Comparison of ENCODE assay signal across 8 cellular contexts in genomic region chr14:67622675-67623074, GRCh38. TPM values are rescaled to one million over a fixed set of nuclear protein-coding genes. Genes with fewer than 3 reads are reported as not detected.
A peak's percentile ranks its signal among the peaks of the same experiment; 100 is the strongest.
DNase-seq lines count a peak whose midpoint lies in the region; ATAC-seq and TF ChIP-seq lines count a peak whose summit lies in the region.

No MANE protein-coding gene starts in this region.

- no peaks in the 10 kb centered on the region for H3K27me3 ChIP-seq in AG04450 (ENCODE audit: control insufficient read depth, insufficient read depth, low read length)

- no peaks in the 10 kb centered on the region for H3K9me3 Mint-ChIP-seq in T-cell

- H3K36me3 Mint-ChIP-seq in T-cell = peaks cover 3% of the 10 kb centered on the region

- DNase-seq in AG04450 (ENCODE audit: low read depth, low spot score) (no peak), HFF-Myc (ENCODE audit: extremely low read depth, low read depth) (peak; percentile 77), T-cell (no peak), fibroblast of the aortic adventitia (ENCODE audit: low read depth) (peak; percentile 82), renal cortical epithelial cell (ENCODE audit: low read depth) (peak; percentile 88), NCI-H1092 treated with DMSO at 0.1 percent for 48 hours (lab: John Stamatoyannopoulos, UW) (no peak)

- H3K4me1 Mint-ChIP-seq in T-cell = peaks cover 35 to 38% (median 36%) of the 10 kb centered on the region in 3 donors

- ATAC-seq in T-cell (replicated peaks in 1 of 4) (no peak), GM18502 (IDR thresholded peaks at IDR 0.05; ENCODE audit: poor library complexity, unreplicated experiment) (no peak), HG02852 (IDR thresholded peaks at IDR 0.05; ENCODE audit: unreplicated experiment) (no peak)

- H3K27ac Mint-ChIP-seq in T-cell = peak overlapping the region; percentile 52 to 71

- POLR2A ChIA-PET in AG04450 (lab: Yijun Ruan, JAX) = no interaction called here
- POLR2A ChIA-PET in T-cell (lab: Charles Lee) = interaction anchor here in 1 of 2 donors (0.9 kb wide), 1 partner anchor 23 kb away, joined by 3 read pairs; the partner anchor contains the start of gene PIGH

- TF ChIP-seq CTCF in AG04450 (IDR thresholded peaks at IDR 0.05; ENCODE audit: low read depth, low read length) (no peak), HFF-Myc (IDR thresholded peaks at IDR 0.05; ENCODE audit: low read depth, low read length, missing control alignments) (no peak), fibroblast of the aortic adventitia (IDR thresholded peaks at IDR 0.05; ENCODE audit: insufficient read depth, low read length) (no peak)

- H3K4me3 Mint-ChIP-seq in T-cell = peak overlapping the region in 1 of 3 donors; percentile 17

- peaks cover 0 to 2% of the 10 kb centered on the region in 2 donors for H3K27me3 Mint-ChIP-seq in T-cell

- CTCF ChIA-PET in AG04450 (lab: Charles Lee) (interaction anchor here (0.6 to 1.7 kb wide), 7 partner anchors 10 to 195 kb away, joined by 3 to 19 read pairs (median 4); partner anchors contain the start of gene PIGH), T-cell (lab: Charles Lee) (interaction anchor here in 1 of 2 donors (1.2 kb wide), 1 partner anchor 22 kb away, joined by 3 read pairs; the partner anchor contains the start of gene PIGH)

- no peaks in the 10 kb centered on the region; the same call in 1 of the 2 replicates for H3K9me3 ChIP-seq in AG04450 (ENCODE audit: control insufficient read depth, insufficient read depth, low read length)

- H3K27ac ChIP-seq in AG04450 (ENCODE audit: low read depth, low read length) = peak overlapping the region; percentile 42

- H3K4me3 ChIP-seq in AG04450 (ENCODE audit: low read depth, low read length) (no peak overlapping the region), HFF-Myc (replicated peaks; ENCODE audit: low read depth, low read length) (no peak overlapping the region), fibroblast of the aortic adventitia (ENCODE audit: low read depth, low read length) (no peak overlapping the region)

RNA-seq across cellular contexts. Expression of gene ARG2, which starts 3.0 kb away (rescaled TPM):
- polyA plus RNA-seq in AG04450 (2011; rRNA removed) = 2.6 TPM in 2 replicates
- polyA minus RNA-seq in AG04450 (2011; rRNA and poly(A)+ RNA removed) = 4.5 and 4.6 TPM in 2 replicates
- total RNA-seq in T-cell = 1 to 10 TPM in 3 of 5 donors, under 1 TPM in 2; 0.62 to 2.6 (median 1.1) TPM
- 0.74 and 7.0 TPM in 2 replicates for total RNA-seq in fibroblast of the aortic adventitia (ENCODE audit: low replicate concordance)
- 4.5 and 17.4 TPM in 2 replicates for total RNA-seq in renal cortical epithelial cell

RNA-seq across cellular contexts. Expression of gene PIGH, which starts 22.6 kb away (rescaled TPM):
- polyA plus RNA-seq in AG04450 (2011; rRNA removed) = 16.0 and 17.6 TPM in 2 replicates
- polyA minus RNA-seq in AG04450 (2011; rRNA and poly(A)+ RNA removed) = 7.8 and 8.2 TPM in 2 replicates
- total RNA-seq in T-cell (10 to 100 TPM; 28.7 to 46.8 (median 35.1) TPM), fibroblast of the aortic adventitia (ENCODE audit: low replicate concordance) (8.0 and 16.8 TPM in 2 replicates), renal cortical epithelial cell (10.9 and 14.0 TPM in 2 replicates)

RNA-seq across cellular contexts. Expression of gene VTI1B, which starts 51.8 kb away (rescaled TPM):
- polyA plus RNA-seq in AG04450 (2011; rRNA removed) = 110 and 127 TPM in 2 replicates
- polyA minus RNA-seq in AG04450 (2011; rRNA and poly(A)+ RNA removed) = 54.6 and 60.2 TPM in 2 replicates
- total RNA-seq in T-cell = 10 to 100 TPM; 41.6 to 66.9 (median 54.7) TPM
- total RNA-seq in fibroblast of the aortic adventitia (ENCODE audit: low replicate concordance) = 48.5 and 69.0 TPM in 2 replicates
- total RNA-seq in renal cortical epithelial cell = 70.0 and 98.3 TPM in 2 replicates

Comparison
In these comparisons a context has a peak if more than half of its experiments do, and no peak if none do; other contexts are left out.
1. DNase-seq: peak in HFF-Myc (single experiment), fibroblast of the aortic adventitia (single experiment) and renal cortical epithelial cell (single experiment); none in AG04450 (single experiment), T-cell (0 of 34) and NCI-H1092 treated with DMSO at 0.1 percent for 48 hours (single experiment).